ENCODE assay signal across 13 cellular contexts in the genomic region with DNA sequence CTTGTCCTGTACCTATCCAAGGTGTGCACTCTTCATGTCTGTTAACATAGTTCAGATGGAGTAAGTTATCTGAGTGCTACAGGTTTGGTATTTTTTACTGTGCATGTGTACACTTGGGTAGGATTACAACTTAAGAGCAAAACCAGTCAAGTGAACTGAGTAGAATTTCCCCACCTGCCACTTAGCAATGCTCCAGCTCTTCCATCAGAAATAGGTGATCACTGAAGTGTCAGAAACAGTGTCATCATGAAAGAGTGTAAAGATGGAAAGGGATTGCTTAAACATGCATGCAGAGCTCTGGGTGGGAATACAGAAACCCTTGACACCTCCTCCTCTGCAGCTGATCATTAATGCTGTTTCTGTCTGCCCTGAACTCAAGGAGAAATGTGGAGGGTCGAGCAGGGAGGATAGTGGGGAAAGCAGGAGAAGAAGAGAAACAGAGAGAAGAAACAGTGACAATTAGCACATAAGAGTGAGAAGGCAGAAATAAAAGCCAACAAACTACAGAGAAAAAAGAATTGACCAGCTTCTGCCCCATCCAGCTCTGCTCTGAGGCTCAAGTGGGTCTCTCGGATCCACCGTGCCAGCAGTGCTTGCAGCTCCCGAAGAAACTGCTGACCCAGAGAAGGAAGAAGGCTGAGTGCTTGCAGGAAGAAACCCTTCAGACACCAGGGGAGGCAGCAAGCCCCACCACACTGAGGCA. TPM values are rescaled to one million over a fixed set of nuclear protein-coding genes. Genes with fewer than 3 reads are reported as not detected.
DNase-seq lines count a peak whose midpoint lies in the region; ATAC-seq and TF ChIP-seq lines count a peak whose summit lies in the region.
"Had no signal": no experiment of that assay in that cellular context is flagged by ENCODE, and none has a peak within 500 bp of the region (broad histone marks: within the 10 kb centered on the region; RNA-seq: fewer than 3 reads in every experiment).

No MANE protein-coding gene starts in this region.

- peaks cover 54% of the 10 kb centered on the region for H3K4me1 Mint-ChIP-seq in activated naive CD4-positive, alpha-beta T cell treated with anti-CD3 and anti-CD28 coated beads for 36 hours (ENCODE audit: low read depth)
- H3K4me1 Mint-ChIP-seq in dendritic cell treated with granulocyte-macrophage colony-stimulating factor and Interleukin-4, amounts not matched to agents 40 ng/mL and 50 ng/mL, for 4 days (ENCODE audit: low read depth): peaks cover 55% of the 10 kb centered on the region
- peaks cover 48% of the 10 kb centered on the region for H3K4me1 Mint-ChIP-seq in stimulated activated naive CD8-positive, alpha-beta T cell treated with anti-CD3 and anti-CD28 coated beads, Interleukin-15, amount 100 ng/mL, for 72 hours

- no peak overlapping the region for H3K4me3 ChIP-seq in coronary artery
- H3K4me3 ChIP-seq: colonic mucosa had no signal

- no peak overlapping the region for H3K27ac ChIP-seq in coronary artery
- H3K27ac ChIP-seq: colonic mucosa, epithelial cell of prostate, KMS-11, VCaP had no signal

- ATAC-seq in activated naive CD4-positive, alpha-beta T cell treated with anti-CD3 and anti-CD28 coated beads, Interleukin-2, amount 50 U/mL, for 72 hours: no peak
- no peak for ATAC-seq in stimulated activated naive CD8-positive, alpha-beta T cell treated with anti-CD3 and anti-CD28 coated beads, Interleukin-15, amount 100 ng/mL, for 72 hours
- ATAC-seq in HG03565 (IDR thresholded peaks at IDR 0.05; ENCODE audit: unreplicated experiment) (no peak), Right ventricle myocardium inferior (no peak)

- no peak for DNase-seq in activated naive CD4-positive, alpha-beta T cell treated with anti-CD3 and anti-CD28 coated beads for 36 hours
- DNase-seq in activated naive CD4-positive, alpha-beta T cell treated with anti-CD3 and anti-CD28 coated beads, Interleukin-2, amount 50 U/mL, for 72 hours (ENCODE audit: low spot score in 2 of 2): no peak
- DNase-seq in NCI-H2171 (lab: John Stamatoyannopoulos, UW): peak; percentile 85
- no peak for DNase-seq in stimulated activated naive CD8-positive, alpha-beta T cell treated with anti-CD3 and anti-CD28 coated beads, Interleukin-15, amount 100 ng/mL, for 72 hours
- no peak for DNase-seq in coronary artery (ENCODE audit: low spot score)
- no peak for DNase-seq in Right ventricle myocardium inferior (ENCODE audit: missing footprints)
- DNase-seq: colonic mucosa had no signal

- no peaks in the 10 kb centered on the region for H3K27me3 Mint-ChIP-seq in activated naive CD4-positive, alpha-beta T cell treated with anti-CD3 and anti-CD28 coated beads for 36 hours (ENCODE audit: low read depth)
- H3K27me3 Mint-ChIP-seq in dendritic cell treated with granulocyte-macrophage colony-stimulating factor and Interleukin-4, amounts not matched to agents 40 ng/mL and 50 ng/mL, for 4 days: peaks cover 2% of the 10 kb centered on the region
- H3K27me3 Mint-ChIP-seq in stimulated activated naive CD8-positive, alpha-beta T cell treated with anti-CD3 and anti-CD28 coated beads, Interleukin-15, amount 100 ng/mL, for 72 hours: no peaks in the 10 kb centered on the region

- H3K36me3 Mint-ChIP-seq in activated naive CD4-positive, alpha-beta T cell treated with anti-CD3 and anti-CD28 coated beads for 36 hours (ENCODE audit: low read depth): peaks cover 10% of the 10 kb centered on the region
- peaks cover 14 to 32% of the 10 kb centered on the region in 2 donors for H3K36me3 Mint-ChIP-seq in activated naive CD4-positive, alpha-beta T cell treated with anti-CD3 and anti-CD28 coated beads, Interleukin-2, amount 50 U/mL, for 72 hours
- H3K36me3 Mint-ChIP-seq in dendritic cell treated with granulocyte-macrophage colony-stimulating factor and Interleukin-4, amounts not matched to agents 40 ng/mL and 50 ng/mL, for 4 days (ENCODE audit: low read depth): no peaks in the 10 kb centered on the region

- intact Hi-C loops in activated naive CD4-positive, alpha-beta T cell treated with anti-CD3 and anti-CD28 coated beads for 36 hours (cut with micrococcal nuclease): loop anchor here (1.0 kb wide), 6 partner anchors 12 to 221 kb away; a partner anchor contains a TSS
- intact Hi-C loops in dendritic cell treated with granulocyte-macrophage colony-stimulating factor and Interleukin-4, amounts not matched to agents 40 ng/mL and 50 ng/mL, for 4 days (cut with micrococcal nuclease): loop anchor here (5.0 to 10.0 kb wide), 2 partner anchors 41 to 84 kb away; no protein-coding TSS in a partner anchor
- intact Hi-C loops in Right ventricle myocardium inferior (cut with DNase I): no loop called here

- CTCF ChIA-PET in activated naive CD4-positive, alpha-beta T cell treated with anti-CD3 and anti-CD28 coated beads for 36 hours (lab: Charles Lee): interaction anchor here (0.6 to 1.9 kb wide), 6 partner anchors 11 to 474 kb away, joined by 3 to 5 read pairs (median 3); a partner anchor contains a TSS

- peaks cover 3% of the 10 kb centered on the region for H3K9me3 Mint-ChIP-seq in activated naive CD4-positive, alpha-beta T cell treated with anti-CD3 and anti-CD28 coated beads for 36 hours
- H3K9me3 Mint-ChIP-seq in activated naive CD4-positive, alpha-beta T cell treated with anti-CD3 and anti-CD28 coated beads, Interleukin-2, amount 50 U/mL, for 72 hours: no peaks in the 10 kb centered on the region
- H3K9me3 Mint-ChIP-seq in dendritic cell treated with granulocyte-macrophage colony-stimulating factor and Interleukin-4, amounts not matched to agents 40 ng/mL and 50 ng/mL, for 4 days: peaks cover 8% of the 10 kb centered on the region
- H3K9me3 Mint-ChIP-seq in stimulated activated naive CD8-positive, alpha-beta T cell treated with anti-CD3 and anti-CD28 coated beads, Interleukin-15, amount 100 ng/mL, for 72 hours: no peaks in the 10 kb centered on the region
- H3K9me3 Mint-ChIP-seq: nephron had no signal

- TF ChIP-seq CTCF in coronary artery (IDR thresholded peaks at IDR 0.05): no peak

- H3K4me3 Mint-ChIP-seq in activated naive CD4-positive, alpha-beta T cell treated with anti-CD3 and anti-CD28 coated beads for 36 hours: no peak overlapping the region
- no peak overlapping the region for H3K4me3 Mint-ChIP-seq in dendritic cell treated with granulocyte-macrophage colony-stimulating factor and Interleukin-4, amounts not matched to agents 40 ng/mL and 50 ng/mL, for 4 days
- H3K4me3 Mint-ChIP-seq in stimulated activated naive CD8-positive, alpha-beta T cell treated with anti-CD3 and anti-CD28 coated beads, Interleukin-15, amount 100 ng/mL, for 72 hours: peak overlapping the region; percentile 25 to 44
- H3K4me3 Mint-ChIP-seq: nephron had no signal

- peak overlapping the region; percentile 68 for H3K27ac Mint-ChIP-seq in activated naive CD4-positive, alpha-beta T cell treated with anti-CD3 and anti-CD28 coated beads for 36 hours
- H3K27ac Mint-ChIP-seq in activated naive CD4-positive, alpha-beta T cell treated with anti-CD3 and anti-CD28 coated beads, Interleukin-2, amount 50 U/mL, for 72 hours: peak overlapping the region in 1 of 2 donors; percentile 26
- H3K27ac Mint-ChIP-seq in dendritic cell treated with granulocyte-macrophage colony-stimulating factor and Interleukin-4, amounts not matched to agents 40 ng/mL and 50 ng/mL, for 4 days: peak overlapping the region; percentile 68
- H3K27ac Mint-ChIP-seq in stimulated activated naive CD8-positive, alpha-beta T cell treated with anti-CD3 and anti-CD28 coated beads, Interleukin-15, amount 100 ng/mL, for 72 hours: peak overlapping the region; percentile 1 to 79

RNA-seq across cellular contexts. Expression of a gene that starts 11.5 kb away (rescaled TPM):
- total RNA-seq in activated naive CD4-positive, alpha-beta T cell treated with anti-CD3 and anti-CD28 coated beads for 36 hours: 100 to 1,000 TPM; 113 to 122 TPM
- total RNA-seq in activated naive CD4-positive, alpha-beta T cell treated with anti-CD3 and anti-CD28 coated beads, Interleukin-2, amount 50 U/mL, for 72 hours: 100 to 1,000 TPM; 112 to 136 TPM
- 7.8 TPM for total RNA-seq in Right ventricle myocardium inferior

RNA-seq across cellular contexts. Expression of a gene that starts 47.0 kb away (rescaled TPM):
- 1 to 10 TPM in 1 of 2 experiments, under 1 TPM in 1; 0.83 to 1.1 TPM for total RNA-seq in activated naive CD4-positive, alpha-beta T cell treated with anti-CD3 and anti-CD28 coated beads for 36 hours
- total RNA-seq in activated naive CD4-positive, alpha-beta T cell treated with anti-CD3 and anti-CD28 coated beads, Interleukin-2, amount 50 U/mL, for 72 hours: 1 to 10 TPM in 1 of 2 donors, under 1 TPM in 1; 0.09 to 1.3 TPM
- 0.38 TPM for total RNA-seq in Right ventricle myocardium inferior

Comparison
In these comparisons a context has a peak if more than half of its experiments do, and no peak if none do; other contexts are left out.
1. H3K4me3 Mint-ChIP-seq: peak in stimulated activated naive CD8-positive, alpha-beta T cell treated with anti-CD3 and anti-CD28 coated beads, Interleukin-15, amount 100 ng/mL, for 72 hours (2 of 2); none in activated naive CD4-positive, alpha-beta T cell treated with anti-CD3 and anti-CD28 coated beads for 36 hours (single experiment) and dendritic cell treated with granulocyte-macrophage colony-stimulating factor and Interleukin-4, amounts not matched to agents 40 ng/mL and 50 ng/mL, for 4 days (single experiment).
2. RNA of a gene that starts 11.5 kb away (total RNA-seq): 112 to 136 TPM in activated naive CD4-positive, alpha-beta T cell treated with anti-CD3 and anti-CD28 coated beads, Interleukin-2, amount 50 U/mL, for 72 hours and 113 to 122 TPM in activated naive CD4-positive, alpha-beta T cell treated with anti-CD3 and anti-CD28 coated beads for 36 hours; 7.8 TPM in Right ventricle myocardium inferior (single experiment); every median in the first group is over 10 times any median in the second.